In genomic region chr9:112169368-112169767, GRCh38 we compare ENCODE assay signal across 24 cellular contexts. TPM values are rescaled to one million over a fixed set of nuclear protein-coding genes. Genes with fewer than 3 reads are reported as not detected.
A peak's percentile ranks its signal among the peaks of the same experiment; 100 is the strongest.
DNase-seq lines count a peak whose midpoint lies in the region; ATAC-seq, FAIRE-seq and TF ChIP-seq lines count a peak whose summit lies in the region.
"Had no signal": no experiment of that assay in that cellular context is flagged by ENCODE, and none has a peak within 500 bp of the region (broad histone marks: within the 10 kb centered on the region; RNA-seq: fewer than 3 reads in every experiment).

No MANE protein-coding gene starts in this region.

- intact Hi-C loops in PC-3 (cut with micrococcal nuclease) (no loop called here), left lung (cut with DNase I) (no loop called here), HepG2 (cut with micrococcal nuclease; ENCODE audit: unreplicated experiment) (loop anchor here (5.0 kb wide), 2 partner anchors 42 to 43 kb away; no protein-coding TSS in a partner anchor)

- H3F3A ChIP-seq in PC-3 (ENCODE audit: low read length, unreplicated experiment) = no peaks in the 10 kb centered on the region

- H3K36me3 ChIP-seq in PC-3 (ENCODE audit: low read depth, low read length) = no peaks in the 10 kb centered on the region
- no peaks in the 10 kb centered on the region for H3K36me3 ChIP-seq in left lung
- H3K36me3 ChIP-seq in H7 (replicated peaks; ENCODE audit: control insufficient read depth, insufficient read depth, low read length) = no peaks in the 10 kb centered on the region
- H3K36me3 ChIP-seq in HepG2 (replicated peaks in 1 of 2; ENCODE audit: control insufficient read depth in 1 of 2, insufficient read depth in 2 of 2, low read length in 2 of 2) = 0 out of 5 replicates have a peak, but pooled peaks cover 0 to 6% of the 10 kb centered on the region in 2 experiments
- H3K36me3 ChIP-seq: right lobe of liver had no signal

- H3K79me2 ChIP-seq in PC-3 (ENCODE audit: low read length) (peaks cover 7% of the 10 kb centered on the region; the same call in 1 of the 2 replicates), HepG2 (ENCODE audit: insufficient read depth, low read length) (peaks cover 66% of the 10 kb centered on the region)
- H3K79me2 ChIP-seq: parathyroid adenoma had no signal

- no peaks in the 10 kb centered on the region for H3K27me3 Mint-ChIP-seq in chondrocyte (ENCODE audit: low read depth)
- no peaks in the 10 kb centered on the region for H3K27me3 Mint-ChIP-seq in stimulated activated memory B cell treated with anti-CD40 and anti-IgM and Interleukin-4, amounts not matched to agents 10 μg/mL and 1 μg/mL and 100 μg/mL, for 72 hours
- H3K27me3 Mint-ChIP-seq: activated naive CD8-positive, alpha-beta T cell treated with anti-CD3 and anti-CD28 coated beads for 36 hours; activated T-helper 17 cell treated with anti-CD3 and anti-CD28 coated beads, Interleukin-2, amount 50 U/mL, for 72 hours had no signal

- peak overlapping the region; percentile 94 for H3K27ac ChIP-seq in PC-3 (ENCODE audit: low read length)
- H3K27ac ChIP-seq in left lung = no peak overlapping the region
- no peak overlapping the region for H3K27ac ChIP-seq in HepG2 (ENCODE audit: extremely low read length, insufficient read depth, low read length)
- H3K27ac ChIP-seq: parathyroid adenoma, right lobe of liver had no signal

- BruUV-seq in PC-3 (replicated peaks; lab: Mats Ljungman, UMichigan) = no TSS peak
- BruUV-seq in HepG2 (replicated peaks; lab: Mats Ljungman, UMichigan) = no TSS peak

- no peaks in the 10 kb centered on the region for H3K9me3 Mint-ChIP-seq in chondrocyte (ENCODE audit: low read depth)
- H3K9me3 Mint-ChIP-seq in stimulated activated memory B cell treated with anti-CD40 and anti-IgM and Interleukin-4, amounts not matched to agents 10 μg/mL and 1 μg/mL and 100 μg/mL, for 72 hours = no peaks in the 10 kb centered on the region
- H3K9me3 Mint-ChIP-seq: activated T-helper 17 cell treated with anti-CD3 and anti-CD28 coated beads, Interleukin-2, amount 50 U/mL, for 72 hours; nephron progenitor cell had no signal

- in situ Hi-C loops in HepG2 (cut with HindIII; ENCODE audit: extremely low pct_ligation_motif_present, low pct_unique_long_range_greater_than_20kb) = no loop called here

- TF ChIP-seq RAD21 in HepG2 (CRISPR knock-in tag; IDR thresholded peaks at IDR 0.05) = no peak

- no peak for FAIRE-seq in HepG2 (lab: Jason Lieb, UNC)
- FAIRE-seq: astrocyte, HTR-8/SVneo had no signal

- H3K27me3 ChIP-seq in PC-3 (ENCODE audit: low read length) = no peaks in the 10 kb centered on the region
- H3K27me3 ChIP-seq in left lung = no peaks in the 10 kb centered on the region
- peaks cover 5% of the 10 kb centered on the region for H3K27me3 ChIP-seq in H7 (ENCODE audit: control insufficient read depth, insufficient read depth, low read length)
- H3K27me3 ChIP-seq in HepG2 (ENCODE audit: control insufficient read depth in 1 of 2, insufficient read depth in 2 of 2, low read length in 2 of 2) = no peaks in the 10 kb centered on the region
- H3K27me3 ChIP-seq: right lobe of liver had no signal

- peak overlapping the region; percentile 62; the same call in 1 of the 2 replicates for H3K4me2 ChIP-seq in PC-3 (ENCODE audit: low read length)
- no peak overlapping the region; the same call in 1 of the 2 replicates for H3K4me2 ChIP-seq in HepG2 (ENCODE audit: low read depth, low read length)

- POLR2A ChIA-PET in PC-3 (lab: Charles Lee; ENCODE audit: unreplicated experiment) = no interaction called here
- POLR2A ChIA-PET in HepG2 (lab: Yijun Ruan, JAX) = no interaction called here

- H3K4me3 ChIP-seq in PC-3 (ENCODE audit: low read length) (no peak overlapping the region), left lung (no peak overlapping the region), H7 (ENCODE audit: insufficient read depth, low read depth, low read length) (no peak overlapping the region), HepG2 (replicated peaks in 1 of 3; ENCODE audit: insufficient read depth in 1 of 3, low read depth in 2 of 3, low read length in 3 of 3) (no peak overlapping the region)
- H3K4me3 ChIP-seq: right lobe of liver had no signal

- TF ChIP-seq EP300 in HepG2 (IDR thresholded peaks at IDR 0.05; ENCODE audit: low read depth in 2 of 2, low read length in 2 of 2) (no peak), HepG2 (CRISPR knock-in tag; IDR thresholded peaks at IDR 0.05; ENCODE audit: borderline replicate concordance) (no peak)

- peaks cover 69% of the 10 kb centered on the region for H3K4me1 Mint-ChIP-seq in chondrocyte (ENCODE audit: low read depth)
- peaks cover 33% of the 10 kb centered on the region for H3K4me1 Mint-ChIP-seq in stimulated activated memory B cell treated with anti-CD40 and anti-IgM and Interleukin-4, amounts not matched to agents 10 μg/mL and 1 μg/mL and 100 μg/mL, for 72 hours

- no peaks in the 10 kb centered on the region for H4K20me1 ChIP-seq in PC-3 (ENCODE audit: low read length)
- no peaks in the 10 kb centered on the region for H4K20me1 ChIP-seq in HepG2 (ENCODE audit: insufficient read depth, low read length)

- peak overlapping the region; percentile 88 for H3K27ac Mint-ChIP-seq in chondrocyte (ENCODE audit: unreplicated experiment)
- H3K27ac Mint-ChIP-seq in stimulated activated memory B cell treated with anti-CD40 and anti-IgM and Interleukin-4, amounts not matched to agents 10 μg/mL and 1 μg/mL and 100 μg/mL, for 72 hours = peak overlapping the region; percentile 5
- H3K27ac Mint-ChIP-seq: activated naive CD8-positive, alpha-beta T cell treated with anti-CD3 and anti-CD28 coated beads for 36 hours; activated T-helper 17 cell treated with anti-CD3 and anti-CD28 coated beads, Interleukin-2, amount 50 U/mL, for 72 hours; nephron progenitor cell had no signal

- H2AFZ ChIP-seq in PC-3 (ENCODE audit: low read length) = no peak overlapping the region
- H2AFZ ChIP-seq in HepG2 (ENCODE audit: low read length) = no peak overlapping the region
- H2AFZ ChIP-seq: parathyroid adenoma had no signal

- no peak for TF ChIP-seq POLR2A in HepG2 (IDR thresholded peaks at IDR 0.05; ENCODE audit: insufficient read depth in 1 of 2, low read depth in 2 of 2, low read length in 2 of 2)

- H3K36me3 Mint-ChIP-seq in chondrocyte (ENCODE audit: low read depth) = no peaks in the 10 kb centered on the region
- H3K36me3 Mint-ChIP-seq in stimulated activated memory B cell treated with anti-CD40 and anti-IgM and Interleukin-4, amounts not matched to agents 10 μg/mL and 1 μg/mL and 100 μg/mL, for 72 hours = no peaks in the 10 kb centered on the region

- H3K4me1 ChIP-seq in PC-3 (ENCODE audit: insufficient read depth, low read length) (peaks cover 49% of the 10 kb centered on the region), left lung (peaks cover 0 to 49% of the 10 kb centered on the region in 2 donors), HepG2 (ENCODE audit: insufficient read depth, low read length) (peaks cover 84% of the 10 kb centered on the region)
- H3K4me1 ChIP-seq: parathyroid adenoma had no signal

- 80% methylated on average over 6 of the region's 6 CpGs for WGBS in HepG2 (ENCODE audit: low lambda C conversion rate)

- DNase-seq in PC-3 = peak; percentile 38
- DNase-seq in chondrocyte (ENCODE audit: low spot score) = no peak
- DNase-seq in left lung = no peak
- no peak for DNase-seq in H7
- DNase-seq in HT-29 (ENCODE audit: low spot score) = no peak
- DNase-seq in HepG2 (ENCODE audit: low spot score) = no peak
- DNase-seq: activated naive CD8-positive, alpha-beta T cell treated with anti-CD3 and anti-CD28 coated beads for 36 hours; CD4-positive, CD25-positive, alpha-beta regulatory T cell; cerebellar nuclear complex; effector CD8-positive, alpha-beta T cell; GF-D8; mesenchymal stem cell; NCI-H187; NCI-H226; NCI-H774; nephron progenitor cell; right lobe of liver; SIG-M5 had no signal

- H3K9me2 ChIP-seq in PC-3 (replicated peaks; ENCODE audit: low read length) = no peaks in the 10 kb centered on the region

- no peak for TF ChIP-seq CTCF in PC-3 (conservative IDR thresholded peaks at IDR 0.05; ENCODE audit: low read depth, low read length)
- TF ChIP-seq CTCF in chondrocyte (IDR thresholded peaks at IDR 0.05) = no peak
- TF ChIP-seq CTCF in left lung (IDR thresholded peaks at IDR 0.05) = no peak
- TF ChIP-seq CTCF in HepG2 (CRISPR knock-in tag; IDR thresholded peaks at IDR 0.05) = no peak

- no peak overlapping the region for H3K4me3 Mint-ChIP-seq in chondrocyte (ENCODE audit: unreplicated experiment)
- no peak overlapping the region for H3K4me3 Mint-ChIP-seq in stimulated activated memory B cell treated with anti-CD40 and anti-IgM and Interleukin-4, amounts not matched to agents 10 μg/mL and 1 μg/mL and 100 μg/mL, for 72 hours
- H3K4me3 Mint-ChIP-seq: activated naive CD8-positive, alpha-beta T cell treated with anti-CD3 and anti-CD28 coated beads for 36 hours; activated T-helper 17 cell treated with anti-CD3 and anti-CD28 coated beads, Interleukin-2, amount 50 U/mL, for 72 hours; nephron progenitor cell had no signal

- CTCF ChIA-PET in PC-3 (lab: Charles Lee) = no interaction called here
- CTCF ChIA-PET in HepG2 (lab: Yijun Ruan, JAX; ENCODE audit: low intra/inter-chr PET ratio, low total read pairs) = no interaction called here

- H3K9me3 ChIP-seq in PC-3 (ENCODE audit: low read length) (no peaks in the 10 kb centered on the region), left lung (no peaks in the 10 kb centered on the region), HepG2 (ENCODE audit: low read length) (no peaks in the 10 kb centered on the region)
- H3K9me3 ChIP-seq: right lobe of liver had no signal

- ATAC-seq in PC-3 (no peak), left lung (peak; percentile 73), HG03139 (IDR thresholded peaks at IDR 0.05; ENCODE audit: unreplicated experiment) (no peak), HepG2 (no peak)
- ATAC-seq in stimulated activated memory B cell treated with anti-CD40 and anti-IgM and Interleukin-4, amounts not matched to agents 10 μg/mL and 1 μg/mL and 100 μg/mL, for 72 hours = no peak
- ATAC-seq: activated T-helper 17 cell treated with anti-CD3 and anti-CD28 coated beads, Interleukin-2, amount 50 U/mL, for 72 hours; right lobe of liver had no signal

- peak overlapping the region; percentile 65; the same call in 1 of the 2 replicates for H3K9ac ChIP-seq in PC-3 (ENCODE audit: low read length)
- H3K9ac ChIP-seq in HepG2 (ENCODE audit: insufficient read depth, low read depth, low read length) = no peak overlapping the region
- H3K9ac ChIP-seq: parathyroid adenoma had no signal

RNA-seq across cellular contexts. Expression of gene SUSD1, which starts 5.7 kb away (rescaled TPM):
- total RNA-seq in PC-3 (2014; rRNA removed) = 7.4 and 9.3 TPM in 2 replicates
- 18.5 to 29.6 TPM (median 28.1 TPM) in 3 replicates for total RNA-seq in chondrocyte
- 10 to 100 TPM; 31.3 to 32.9 TPM for total RNA-seq in left lung
- 3.0 and 3.5 TPM in 2 replicates for total RNA-seq in H7 (2014; rRNA removed; shearing (Covaris generic))
- total RNA-seq in HT-29 (2014; rRNA removed; shearing (Covaris generic)) = 11.2 and 15.0 TPM in 2 replicates
- 16.0 and 25.9 TPM in 2 replicates for total RNA-seq in HepG2 (2016; rRNA removed; fragmentation: Illumina TruSeq; extraction: Trizol)
- 19.0 and 22.4 TPM in 2 replicates for total RNA-seq in HepG2 (2016; cell fraction: cytosol; rRNA removed; fragmentation: Illumina TruSeq; extraction: Trizol; ENCODE audit: low read depth)
- 13.8 and 23.8 TPM in 2 replicates for total RNA-seq in HepG2 (2016; cell fraction: insoluble cytoplasmic fraction; rRNA removed; fragmentation: Illumina TruSeq; extraction: Trizol)
- 22.6 and 26.9 TPM in 2 replicates for total RNA-seq in HepG2 (2016; cell fraction: membrane; rRNA removed; fragmentation: Illumina TruSeq; extraction: Trizol)
- 25.3 and 30.6 TPM in 2 replicates for total RNA-seq in HepG2 (2016; cell fraction: nucleus; rRNA removed; fragmentation: Illumina TruSeq; extraction: Trizol)
- 26.9 and 32.3 TPM in 2 replicates for polyA plus RNA-seq in HepG2 (2011; rRNA removed)
- polyA plus RNA-seq in HepG2 (2011; cell fraction: cytosol; rRNA removed) = 28.5 and 29.1 TPM in 2 replicates
- 14.0 and 15.0 TPM in 2 replicates for polyA plus RNA-seq in HepG2 (2011; cell fraction: nucleus; rRNA removed)
- 15.4 and 19.2 TPM in 2 replicates for polyA plus RNA-seq in HepG2 (2012)
- polyA plus RNA-seq in HepG2 (2016; cell fraction: cytosol; fragmentation: Illumina TruSeq; extraction: Trizol; ENCODE audit: low read depth) = 8.6 and 9.9 TPM in 2 replicates
- 11.7 and 12.2 TPM in 2 replicates for polyA plus RNA-seq in HepG2 (2016; cell fraction: insoluble cytoplasmic fraction; fragmentation: Illumina TruSeq; extraction: Trizol; ENCODE audit: low read depth)
- polyA plus RNA-seq in HepG2 (2016; cell fraction: membrane; fragmentation: Illumina TruSeq; extraction: Trizol; ENCODE audit: low read depth) = 14.8 and 16.5 TPM in 2 replicates
- 26.8 and 28.0 TPM in 2 replicates for polyA plus RNA-seq in HepG2 (2016; cell fraction: nucleus; fragmentation: Illumina TruSeq; extraction: Trizol; ENCODE audit: insufficient read depth, low read depth)
- 11.2 and 45.2 TPM in 2 replicates for polyA minus RNA-seq in HepG2 (2011; rRNA and poly(A)+ RNA removed; ENCODE audit: low replicate concordance)
- polyA minus RNA-seq in HepG2 (2011; cell fraction: cytosol; rRNA and poly(A)+ RNA removed) = 22.7 and 34.1 TPM in 2 replicates
- 29.7 and 32.4 TPM in 2 replicates for polyA minus RNA-seq in HepG2 (2011; cell fraction: nucleus; rRNA and poly(A)+ RNA removed)
